ENCODE assay signal across 1 cellular context in the genomic region with DNA sequence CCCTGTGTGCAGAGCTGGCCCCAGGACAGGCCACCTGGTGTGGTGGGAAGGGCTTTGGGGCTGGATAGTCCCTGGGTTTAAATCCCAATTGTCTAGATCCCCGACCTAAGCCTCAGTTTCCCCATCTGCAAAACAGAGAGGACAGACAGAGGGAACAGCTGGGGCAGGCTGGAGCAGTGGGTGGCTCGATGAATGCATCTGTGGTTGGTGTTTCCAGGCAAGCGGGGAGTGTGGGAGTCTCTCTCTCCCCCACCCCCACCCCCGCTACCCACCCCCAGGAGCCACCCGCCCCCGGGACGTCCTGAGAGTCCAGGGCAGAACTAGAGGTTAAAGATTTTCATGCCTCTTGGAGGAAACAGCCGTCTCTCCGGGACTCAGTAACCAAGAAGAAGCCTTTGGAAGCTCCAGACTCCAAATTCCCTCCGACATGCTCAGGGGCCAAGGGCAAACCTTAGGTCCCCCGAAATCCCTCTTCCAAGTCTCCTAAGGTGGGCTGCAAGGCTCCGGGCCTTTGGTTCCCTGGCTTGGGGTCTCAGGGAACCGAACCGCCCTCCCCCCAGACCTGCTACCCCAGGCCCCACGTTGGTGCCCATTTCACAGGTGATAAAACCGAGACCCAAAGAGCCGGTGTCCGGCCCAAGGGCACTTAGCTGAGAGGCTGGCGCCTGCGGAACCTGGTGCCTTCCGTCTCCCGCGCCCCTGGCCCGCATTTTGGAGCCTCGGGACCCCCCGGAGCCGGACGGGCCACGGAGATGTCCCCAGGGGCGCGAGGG.
TF ChIP-seq lines count a peak whose summit lies in the region.

No MANE protein-coding gene starts in this region.

TF ChIP-seq in HEK293, 187 proteins besides CTCF, POLR2A, EP300 and RAD21 (continued from another document):
- TF ChIP-seq, protein P1, sequence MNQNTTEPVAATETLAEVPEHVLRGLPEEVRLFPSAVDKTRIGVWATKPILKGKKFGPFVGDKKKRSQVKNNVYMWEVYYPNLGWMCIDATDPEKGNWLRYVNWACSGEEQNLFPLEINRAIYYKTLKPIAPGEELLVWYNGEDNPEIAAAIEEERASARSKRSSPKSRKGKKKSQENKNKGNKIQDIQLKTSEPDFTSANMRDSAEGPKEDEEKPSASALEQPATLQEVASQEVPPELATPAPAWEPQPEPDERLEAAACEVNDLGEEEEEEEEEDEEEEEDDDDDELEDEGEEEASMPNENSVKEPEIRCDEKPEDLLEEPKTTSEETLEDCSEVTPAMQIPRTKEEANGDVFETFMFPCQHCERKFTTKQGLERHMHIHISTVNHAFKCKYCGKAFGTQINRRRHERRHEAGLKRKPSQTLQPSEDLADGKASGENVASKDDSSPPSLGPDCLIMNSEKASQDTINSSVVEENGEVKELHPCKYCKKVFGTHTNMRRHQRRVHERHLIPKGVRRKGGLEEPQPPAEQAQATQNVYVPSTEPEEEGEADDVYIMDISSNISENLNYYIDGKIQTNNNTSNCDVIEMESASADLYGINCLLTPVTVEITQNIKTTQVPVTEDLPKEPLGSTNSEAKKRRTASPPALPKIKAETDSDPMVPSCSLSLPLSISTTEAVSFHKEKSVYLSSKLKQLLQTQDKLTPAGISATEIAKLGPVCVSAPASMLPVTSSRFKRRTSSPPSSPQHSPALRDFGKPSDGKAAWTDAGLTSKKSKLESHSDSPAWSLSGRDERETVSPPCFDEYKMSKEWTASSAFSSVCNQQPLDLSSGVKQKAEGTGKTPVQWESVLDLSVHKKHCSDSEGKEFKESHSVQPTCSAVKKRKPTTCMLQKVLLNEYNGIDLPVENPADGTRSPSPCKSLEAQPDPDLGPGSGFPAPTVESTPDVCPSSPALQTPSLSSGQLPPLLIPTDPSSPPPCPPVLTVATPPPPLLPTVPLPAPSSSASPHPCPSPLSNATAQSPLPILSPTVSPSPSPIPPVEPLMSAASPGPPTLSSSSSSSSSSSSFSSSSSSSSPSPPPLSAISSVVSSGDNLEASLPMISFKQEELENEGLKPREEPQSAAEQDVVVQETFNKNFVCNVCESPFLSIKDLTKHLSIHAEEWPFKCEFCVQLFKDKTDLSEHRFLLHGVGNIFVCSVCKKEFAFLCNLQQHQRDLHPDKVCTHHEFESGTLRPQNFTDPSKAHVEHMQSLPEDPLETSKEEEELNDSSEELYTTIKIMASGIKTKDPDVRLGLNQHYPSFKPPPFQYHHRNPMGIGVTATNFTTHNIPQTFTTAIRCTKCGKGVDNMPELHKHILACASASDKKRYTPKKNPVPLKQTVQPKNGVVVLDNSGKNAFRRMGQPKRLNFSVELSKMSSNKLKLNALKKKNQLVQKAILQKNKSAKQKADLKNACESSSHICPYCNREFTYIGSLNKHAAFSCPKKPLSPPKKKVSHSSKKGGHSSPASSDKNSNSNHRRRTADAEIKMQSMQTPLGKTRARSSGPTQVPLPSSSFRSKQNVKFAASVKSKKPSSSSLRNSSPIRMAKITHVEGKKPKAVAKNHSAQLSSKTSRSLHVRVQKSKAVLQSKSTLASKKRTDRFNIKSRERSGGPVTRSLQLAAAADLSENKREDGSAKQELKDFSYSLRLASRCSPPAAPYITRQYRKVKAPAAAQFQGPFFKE (tag by site-specific recombination; IDR thresholded peaks at IDR 0.05; ENCODE audit: borderline replicate concordance), result no peak
- TF ChIP-seq ZNF398 (tag by site-specific recombination; IDR thresholded peaks at IDR 0.05), result no peak
- TF ChIP-seq ZNF174 (tag by site-specific recombination; IDR thresholded peaks at IDR 0.05), result no peak
TF ChIP-seq in HEK293: peak in this region for 3.
